16 cellular contexts compared by ENCODE assay signal in the genomic region with DNA sequence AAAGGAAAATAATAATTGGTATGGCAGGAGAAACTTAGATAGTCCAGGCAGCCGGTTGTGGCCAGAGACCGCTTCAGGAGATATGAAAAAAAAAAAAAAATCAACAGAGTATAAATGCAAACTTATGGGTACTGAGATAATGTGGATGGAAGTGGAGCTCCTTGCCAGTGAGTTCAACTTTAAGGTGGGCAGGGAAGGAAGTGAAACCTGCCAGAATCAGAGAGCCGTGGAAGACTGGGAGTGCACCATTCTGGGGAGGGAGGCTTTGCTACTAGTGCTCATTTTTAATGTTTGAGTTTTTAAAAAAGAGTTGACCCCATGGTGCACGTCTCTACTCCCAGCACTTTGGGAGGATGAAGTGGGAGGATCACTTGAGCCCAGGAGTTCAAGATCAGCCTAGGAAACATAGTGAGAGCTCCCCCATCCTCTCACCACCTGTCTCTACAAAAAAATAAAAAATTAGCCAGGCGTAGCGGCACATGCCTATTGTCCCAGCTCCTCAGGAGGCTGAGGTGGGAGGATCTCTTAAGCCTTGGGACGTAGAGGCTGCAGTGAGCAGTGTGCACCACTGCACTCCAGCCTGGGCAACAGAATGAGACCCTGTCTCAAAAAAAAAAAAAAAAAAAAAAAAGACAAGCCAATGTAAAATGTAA.
"Had no signal": no experiment of that assay in that cellular context is flagged by ENCODE, and none has a peak within 500 bp of the region (broad histone marks: within the 10 kb centered on the region; RNA-seq: fewer than 3 reads in every experiment).

No MANE protein-coding gene starts in this region.

- H3K27me3 ChIP-seq: body of pancreas, right atrium auricular region, tibial artery, uterus had no signal

- DNase-seq: activated CD4-positive, CD25-positive, alpha-beta regulatory T cell treated with anti-CD3 and anti-CD28 coated beads, Interleukin-2, amount 50 U/mL, for 72 hours; activated naive CD8-positive, alpha-beta T cell treated with anti-CD3 and anti-CD28 coated beads for 36 hours; amygdala; body of pancreas; caudate nucleus; hippocampal formation; left ventricle myocardium inferior; nucleus accumbens; stimulated activated CD4-positive, alpha-beta T cell treated with anti-CD3 and anti-CD28 coated beads, Interleukin-2, amount 100 ng/mL, for 48 hours; stimulated activated naive CD4-positive, alpha-beta T cell; tibial artery; uterus had no signal

- H3K4me3 ChIP-seq: body of pancreas, left ventricle myocardium inferior, right atrium auricular region, tibial artery, uterus had no signal

- ATAC-seq: body of pancreas had no signal

- H3K27ac ChIP-seq: body of pancreas, left ventricle myocardium inferior, right atrium auricular region, tibial artery, uterus had no signal

- H3K4me1 ChIP-seq: body of pancreas, left ventricle myocardium inferior, right atrium auricular region, tibial artery, uterus had no signal

- H3K9me3 ChIP-seq: body of pancreas, left ventricle myocardium inferior, right atrium auricular region, tibial artery, uterus had no signal

- FAIRE-seq: colon, endometrium, TTC549 had no signal

- H3K36me3 ChIP-seq: left ventricle myocardium inferior, right atrium auricular region, tibial artery, uterus had no signal
